8 cellular contexts compared by ENCODE assay signal in genomic region chr3:15333099-15333956, GRCh38. TPM values are rescaled to one million over a fixed set of nuclear protein-coding genes. Genes with fewer than 3 reads are reported as not detected.
DNase-seq lines count a peak whose midpoint lies in the region; ATAC-seq and TF ChIP-seq lines count a peak whose summit lies in the region.

No MANE protein-coding gene starts in this region.

- WGBS in sigmoid colon, 2 donors: 88 to 93% methylated on average over 10 of the region's 10 CpGs

- no peak for TF ChIP-seq CTCF in fibroblast of mammary gland (conservative IDR thresholded peaks at IDR 0.05; ENCODE audit: control insufficient read depth, insufficient read depth, low read depth, low read length)
- no peak for TF ChIP-seq CTCF in sigmoid colon (IDR thresholded peaks at IDR 0.05)

- no peak for DNase-seq in H7
- no peak for DNase-seq in T-helper 17 cell
- no peak for DNase-seq in fibroblast of mammary gland (ENCODE audit: low read depth)
- no peak for DNase-seq in sigmoid colon
- no peak for DNase-seq in T1000 (lab: John Stamatoyannopoulos, UW)
- no peak for DNase-seq in SW480 (ENCODE audit: low spot score)
- DNase-seq in NCI-H2081 treated with DMSO at 0.1 percent for 48 hours (lab: John Stamatoyannopoulos, UW): no peak

- peak overlapping the region; percentile 96 for H3K4me3 Mint-ChIP-seq in T-helper 17 cell

- H3K27ac ChIP-seq in sigmoid colon: peak overlapping the region in 2 of 4 donors; percentile 77 to 81

- ATAC-seq in T-helper 17 cell (no peak), GM19351 (IDR thresholded peaks at IDR 0.05; ENCODE audit: unreplicated experiment) (no peak)

- no peaks in the 10 kb centered on the region for H3K36me3 ChIP-seq in H7 (replicated peaks; ENCODE audit: control insufficient read depth, insufficient read depth, low read length)
- H3K36me3 ChIP-seq in sigmoid colon: no peaks in the 10 kb centered on the region

- H3K4me3 ChIP-seq in H7 (ENCODE audit: insufficient read depth, low read depth, low read length): peak overlapping the region; percentile 78
- H3K4me3 ChIP-seq in fibroblast of mammary gland (ENCODE audit: control insufficient read depth, low read depth, low read length): peak overlapping the region; percentile 56
- H3K4me3 ChIP-seq in sigmoid colon: peak overlapping the region in 3 of 4 donors; percentile 66 to 79 (median 78)

- peaks cover 28% of the 10 kb centered on the region for H3K4me1 Mint-ChIP-seq in T-helper 17 cell

- no peak for TF ChIP-seq POLR2A in sigmoid colon (IDR thresholded peaks at IDR 0.05)

- H3K36me3 Mint-ChIP-seq in T-helper 17 cell (ENCODE audit: low read depth): peaks cover 6% of the 10 kb centered on the region

- peaks cover 0 to 13% (median 8%) of the 10 kb centered on the region in 4 donors for H3K4me1 ChIP-seq in sigmoid colon

- peak overlapping the region; percentile 93 for H3K27ac Mint-ChIP-seq in T-helper 17 cell

- H3K27me3 Mint-ChIP-seq in T-helper 17 cell: no peaks in the 10 kb centered on the region

- H3K27me3 ChIP-seq in H7 (ENCODE audit: control insufficient read depth, insufficient read depth, low read length) (peaks cover 19% of the 10 kb centered on the region), sigmoid colon (no peaks in the 10 kb centered on the region)

- H3K9me3 ChIP-seq in T-helper 17 cell (ENCODE audit: control insufficient read depth, low read length, poor library complexity, severe bottlenecking) (no peaks in the 10 kb centered on the region), sigmoid colon (no peaks in the 10 kb centered on the region)

- intact Hi-C loops in sigmoid colon (cut with DNase I): loop anchor here (2.0 to 5.0 kb wide), 3 partner anchors 44 to 126 kb away; partner anchors contain the start of gene CAPN7

- no peak for TF ChIP-seq EP300 in sigmoid colon (IDR thresholded peaks at IDR 0.05)

RNA-seq across cellular contexts. Expression of gene SH3BP5, which starts 0.9 kb away (rescaled TPM):
- total RNA-seq in H7 (2014; rRNA removed; shearing (Covaris generic)): 8.0 and 10.0 TPM in 2 replicates
- total RNA-seq in T-helper 17 cell (10 to 100 TPM; 50.7 to 78.4 TPM), sigmoid colon (10 to 100 TPM; 25.1 to 40.4 (median 31.9) TPM)
- polyA plus RNA-seq in sigmoid colon: 10 to 100 TPM in 2 of 3 donors, 1 to 10 TPM in 1; 5.5 to 31.2 (median 21.6) TPM
